ENCODE assay signal across 2 cellular contexts in genomic region chr12:72018-72417, GRCh38. TPM values are rescaled to one million over a fixed set of nuclear protein-coding genes. Genes with fewer than 3 reads are reported as not detected.
"Had no signal": no experiment of that assay in that cellular context is flagged by ENCODE, and none has a peak within 500 bp of the region (broad histone marks: within the 10 kb centered on the region; RNA-seq: fewer than 3 reads in every experiment).

No MANE protein-coding gene starts in this region.

RNA-seq across cellular contexts. Expression of gene IQSEC3, which starts 5.5 kb away (rescaled TPM):
- total RNA-seq: M059J, SJSA1 had no signal
